ENCODE assay signal across 17 cellular contexts in genomic region chr11:61869636-61870428, GRCh38. TPM values are rescaled to one million over a fixed set of nuclear protein-coding genes. Genes with fewer than 3 reads are reported as not detected.
DNase-seq lines count a peak whose midpoint lies in the region; TF ChIP-seq lines count a peak whose summit lies in the region.
"Had no signal": no experiment of that assay in that cellular context is flagged by ENCODE, and none has a peak within 500 bp of the region (broad histone marks: within the 10 kb centered on the region; RNA-seq: fewer than 3 reads in every experiment).

No MANE protein-coding gene starts in this region.

- H4K5ac ChIP-seq in H9 (ENCODE audit: insufficient read length, low read depth, low read length) = no peak overlapping the region

- H2BK15ac ChIP-seq in H9 (ENCODE audit: low read depth, low read length) = no peak overlapping the region

- no peaks in the 10 kb centered on the region for H3K9me3 Mint-ChIP-seq in H9
- H3K9me3 Mint-ChIP-seq in T-helper 2 cell treated with Interferon-gamma antibody and Interleukin-4, amounts not matched to agents 5 μg/mL and 100 μg/mL, for 36 hours = no peaks in the 10 kb centered on the region
- H3K9me3 Mint-ChIP-seq: T-helper 1 cell treated with Interleukin-12 subunit alpha and Interleukin-12 subunit beta and Interleukin-4 antibody, amounts not matched to agents 30 μg/mL and 1 μg/mL, for 36 hours had no signal

- H3K36me3 ChIP-seq in adrenal gland (replicated peaks in 1 of 2) (peaks cover 0 to 15% of the 10 kb centered on the region in 2 donors), mesodermal cell (ENCODE audit: control insufficient read depth, insufficient read depth, low read length) (peaks cover 24% of the 10 kb centered on the region)
- H3K36me3 ChIP-seq: BE2C, breast epithelium, prostate gland had no signal

- no peak overlapping the region for H4K8ac ChIP-seq in H9 (replicated peaks; ENCODE audit: insufficient read length, low read depth, low read length)

- no peak overlapping the region for H3K27ac ChIP-seq in H9 (ENCODE audit: insufficient read length, low read depth, low read length)
- H3K27ac ChIP-seq in adrenal gland = peak overlapping the region in 3 of 5 donors; percentile 26 to 60 (median 52)
- peak overlapping the region; percentile 36 for H3K27ac ChIP-seq in mesodermal cell (ENCODE audit: low read depth, low read length, severe bottlenecking)
- H3K27ac ChIP-seq: breast epithelium had no signal

- no CpG with 5 or more reads among the region's 21 CpGs for WGBS in H9 (ENCODE audit: extremely low coverage, insufficient read length, low lambda C conversion rate)
- whole genome bisulfite sequencing in adrenal gland, 4 donors = 56 to 67% (median 58%) methylated on average over 8 to 21 of the region's 21 CpGs
- WGBS in mesodermal cell (ENCODE audit: insufficient coverage in 2 of 2), 2 experiments = 89 to 90% methylated on average over 17 to 19 of the region's 21 CpGs

- no peak overlapping the region; a peak in 1 of 5 replicates for H3K4me3 Mint-ChIP-seq in H9
- no peak overlapping the region for H3K4me3 Mint-ChIP-seq in T-helper 2 cell treated with Interferon-gamma antibody and Interleukin-4, amounts not matched to agents 5 μg/mL and 100 μg/mL, for 36 hours
- H3K4me3 Mint-ChIP-seq: T-helper 1 cell treated with Interleukin-12 subunit alpha and Interleukin-12 subunit beta and Interleukin-4 antibody, amounts not matched to agents 30 μg/mL and 1 μg/mL, for 36 hours had no signal

- H3K9ac ChIP-seq in H9 (ENCODE audit: extremely low read depth, insufficient read length, low read length) = no peak overlapping the region

- H2BK120ac ChIP-seq in H9 (ENCODE audit: low read depth, low read length, poor library complexity, severe bottlenecking) = no peak overlapping the region

- H3K79me2 ChIP-seq in H9 (ENCODE audit: insufficient read depth, low read length) = no peaks in the 10 kb centered on the region

- peak overlapping the region in 1 of 3 experiments; percentile 17; a peak in 1 of 7 replicates for H3K27ac Mint-ChIP-seq in H9
- H3K27ac Mint-ChIP-seq in T-helper 2 cell treated with Interferon-gamma antibody and Interleukin-4, amounts not matched to agents 5 μg/mL and 100 μg/mL, for 36 hours = no peak overlapping the region
- H3K27ac Mint-ChIP-seq: T-helper 1 cell treated with Interleukin-12 subunit alpha and Interleukin-12 subunit beta and Interleukin-4 antibody, amounts not matched to agents 30 μg/mL and 1 μg/mL, for 36 hours had no signal

- H3K79me1 ChIP-seq in H9 (ENCODE audit: insufficient read depth, low read depth, low read length, poor library complexity, severe bottlenecking) = no peaks in the 10 kb centered on the region

- TF ChIP-seq POLR2A in adrenal gland (IDR thresholded peaks at IDR 0.05) = no peak

- H2BK12ac ChIP-seq in H9 (ENCODE audit: insufficient read length, low read depth, low read length) = no peak overlapping the region

- H2AFZ ChIP-seq in H9 (ENCODE audit: low read length) = no peak overlapping the region

- no peaks in the 10 kb centered on the region for H3K23me2 ChIP-seq in H9 (ENCODE audit: insufficient read length, low read depth, low read length, poor library complexity, severe bottlenecking)

- H4K91ac ChIP-seq in H9 (ENCODE audit: insufficient read length, low read depth, low read length) = no peak overlapping the region

- H3K56ac ChIP-seq in H9 (ENCODE audit: insufficient read length, low read depth, low read length) = no peak overlapping the region

- H3K4me1 Mint-ChIP-seq in H9 = peaks cover 23 to 29% of the 10 kb centered on the region in 2 experiments
- H3K4me1 Mint-ChIP-seq in T-helper 2 cell treated with Interferon-gamma antibody and Interleukin-4, amounts not matched to agents 5 μg/mL and 100 μg/mL, for 36 hours (ENCODE audit: low read depth) = peaks cover 4% of the 10 kb centered on the region

- peaks cover 9 to 14% (median 13%) of the 10 kb centered on the region in 3 experiments for H3K36me3 Mint-ChIP-seq in H9 (ENCODE audit: insufficient read depth in 1 of 3, low read depth in 3 of 3)
- H3K36me3 Mint-ChIP-seq in T-helper 2 cell treated with Interferon-gamma antibody and Interleukin-4, amounts not matched to agents 5 μg/mL and 100 μg/mL, for 36 hours (ENCODE audit: low read depth) = peaks cover 14% of the 10 kb centered on the region

- peak; percentile 56 for DNase-seq in H9
- peak in 1 of 7 donors; percentile 50 for DNase-seq in adrenal gland
- DNase-seq in T-helper 2 cell treated with Interferon-gamma antibody and Interleukin-4, amounts not matched to agents 5 μg/mL and 100 μg/mL, for 36 hours (ENCODE audit: low spot score) = no peak
- no peak for DNase-seq in activated gamma-delta T cell (lab: John Stamatoyannopoulos, UW)
- DNase-seq in occipital lobe (lab: John Stamatoyannopoulos, UW) = no peak
- DNase-seq: activated CD4-positive, alpha-beta T cell treated with anti-CD3 and anti-CD28 coated beads, Interleukin-2, amount 50 U/mL, for 4 hours; activated effector memory CD4-positive, alpha-beta T cell treated with Interleukin-2 at 50 U/mL for 16 hours; BE2C; EL; PC-3; stimulated activated CD4-positive, alpha-beta T cell treated with anti-CD3 and anti-CD28 coated beads, Interleukin-4, amount 100 ng/mL, for 1 hour; stimulated activated naive CD4-positive, alpha-beta T cell had no signal

- H3K27me3 Mint-ChIP-seq in H9 (ENCODE audit: low read depth) = peaks cover 26% of the 10 kb centered on the region
- no peaks in the 10 kb centered on the region for H3K27me3 Mint-ChIP-seq in T-helper 2 cell treated with Interferon-gamma antibody and Interleukin-4, amounts not matched to agents 5 μg/mL and 100 μg/mL, for 36 hours (ENCODE audit: low read depth)

- no peak overlapping the region for H3K4me2 ChIP-seq in H9 (ENCODE audit: insufficient read depth, insufficient read length, low read length)

- H2AK5ac ChIP-seq in H9 (ENCODE audit: insufficient read length, low read length) = no peak overlapping the region

- H3T11ph ChIP-seq in H9 (ENCODE audit: low read length) = no peak overlapping the region

- intact Hi-C loops in adrenal gland (cut with DNase I) = no loop called here

- TF ChIP-seq CTCF in H9 (conservative IDR thresholded peaks at IDR 0.05) (no peak), adrenal gland (IDR thresholded peaks at IDR 0.05) (no peak)

- no peaks in the 10 kb centered on the region; the same call in 1 of the 2 replicates for H3K27me3 ChIP-seq in H9 (ENCODE audit: insufficient read depth, low read length)
- no peaks in the 10 kb centered on the region for H3K27me3 ChIP-seq in adrenal gland
- H3K27me3 ChIP-seq: BE2C, breast epithelium had no signal

- H2BK5ac ChIP-seq in H9 (ENCODE audit: insufficient read length, low read length) = no peak overlapping the region

- no peak overlapping the region for H3K23ac ChIP-seq in H9 (ENCODE audit: insufficient read length, low read depth, low read length)

- H3K4ac ChIP-seq in H9 (ENCODE audit: low read depth, low read length) = no peak overlapping the region

- H3K9me3 ChIP-seq in H9 (ENCODE audit: control insufficient read depth, low read depth, low read length) (no peaks in the 10 kb centered on the region), adrenal gland (replicated peaks in 1 of 3) (no peaks in the 10 kb centered on the region), mesodermal cell (ENCODE audit: control insufficient read depth, low read length) (no peaks in the 10 kb centered on the region)
- H3K9me3 ChIP-seq: BE2C, breast epithelium, HAP-1, prostate gland had no signal

- peaks cover 2% of the 10 kb centered on the region; the same call in 1 of the 2 replicates for H3K4me1 ChIP-seq in H9 (ENCODE audit: insufficient read depth, low read length)
- peaks cover 6 to 12% of the 10 kb centered on the region in 2 donors for H3K4me1 ChIP-seq in adrenal gland (replicated peaks in 1 of 2)
- peaks cover 9% of the 10 kb centered on the region for H3K4me1 ChIP-seq in mesodermal cell (ENCODE audit: control insufficient read depth, insufficient read depth, low read length, poor library complexity, severe bottlenecking)
- H3K4me1 ChIP-seq: BE2C, breast epithelium, prostate gland had no signal

- no peak overlapping the region for H2BK20ac ChIP-seq in H9 (ENCODE audit: low read depth, low read length, poor library complexity, severe bottlenecking)

- no peaks in the 10 kb centered on the region for H4K20me1 ChIP-seq in H9 (ENCODE audit: control insufficient read depth, insufficient read depth, insufficient read length)

- H3K18ac ChIP-seq in H9 (ENCODE audit: insufficient read length, low read depth, low read length) = no peak overlapping the region

- H3K4me3 ChIP-seq in adrenal gland (no peak overlapping the region), mesodermal cell (ENCODE audit: extremely low read depth, insufficient read depth, low read length, poor library complexity, severe bottlenecking) (no peak overlapping the region)
- H3K4me3 ChIP-seq: breast epithelium, HAP-1, prostate gland had no signal

- H3K14ac ChIP-seq in H9 (ENCODE audit: insufficient read depth, low read length) = no peak overlapping the region

RNA-seq across cellular contexts. Expression of gene FADS3, which starts 21.5 kb away (rescaled TPM):
- total RNA-seq in H9 (2021) (34.9 and 36.7 TPM in 2 replicates), adrenal gland (100 to 1,000 TPM in 6 of 8 donors, 10 to 100 TPM in 2; 74.5 to 145 (median 112) TPM), occipital lobe (34.0 TPM)
- polyA plus RNA-seq in adrenal gland = 100 to 1,000 TPM in 2 of 3 donors, 10 to 100 TPM in 1; 98.2 to 175 (median 103) TPM
- 18.2 TPM for polyA plus RNA-seq in mesodermal cell (2013, experiment 1 of 2)
- polyA plus RNA-seq in mesodermal cell (2013, experiment 2 of 2) = 12.8 TPM

RNA-seq across cellular contexts. Expression of gene FADS2, which starts 41.7 kb away (rescaled TPM):
- total RNA-seq in H9 (2021) = 316 and 322 TPM in 2 replicates
- total RNA-seq in adrenal gland = 1,000 to 10,000 TPM in 2 of 8 donors, 100 to 1,000 TPM in 6; 302 to 1,301 (median 562) TPM
- 1,000 to 10,000 TPM in 1 of 3 donors, 100 to 1,000 TPM in 2; 134 to 1,327 (median 153) TPM for polyA plus RNA-seq in adrenal gland
- 708 TPM for polyA plus RNA-seq in mesodermal cell (2013, experiment 1 of 2)
- polyA plus RNA-seq in mesodermal cell (2013, experiment 2 of 2) = 593 TPM
- total RNA-seq in occipital lobe = 109 TPM

RNA-seq across cellular contexts. Expression of gene RAB3IL1, which starts 47.5 kb away (rescaled TPM):
- total RNA-seq in H9 (2021) (1.8 and 2.4 TPM in 2 replicates), adrenal gland (10 to 100 TPM; 10.9 to 23.7 (median 20.1) TPM), occipital lobe (2.3 TPM)
- 10 to 100 TPM in 2 of 3 donors, 1 to 10 TPM in 1; 2.7 to 17.4 (median 15.5) TPM for polyA plus RNA-seq in adrenal gland
- 6.9 TPM for polyA plus RNA-seq in mesodermal cell (2013, experiment 1 of 2)
- 5.0 TPM for polyA plus RNA-seq in mesodermal cell (2013, experiment 2 of 2)

RNA-seq across cellular contexts. Expression of gene FADS1, which starts 53.0 kb away (rescaled TPM):
- 125 and 126 TPM in 2 replicates for total RNA-seq in H9 (2021)
- total RNA-seq in adrenal gland = 100 to 1,000 TPM in 5 of 8 donors, 10 to 100 TPM in 3; 60.3 to 361 (median 102) TPM
- polyA plus RNA-seq in adrenal gland = 100 to 1,000 TPM in 1 of 3 donors, 10 to 100 TPM in 2; 28.3 to 410 (median 32.1) TPM
- polyA plus RNA-seq in mesodermal cell (2013, experiment 1 of 2) = 174 TPM
- polyA plus RNA-seq in mesodermal cell (2013, experiment 2 of 2) = 172 TPM
- total RNA-seq in occipital lobe = 85.0 TPM
